ENCODE assay signal across 1 cellular context in the genomic region with DNA sequence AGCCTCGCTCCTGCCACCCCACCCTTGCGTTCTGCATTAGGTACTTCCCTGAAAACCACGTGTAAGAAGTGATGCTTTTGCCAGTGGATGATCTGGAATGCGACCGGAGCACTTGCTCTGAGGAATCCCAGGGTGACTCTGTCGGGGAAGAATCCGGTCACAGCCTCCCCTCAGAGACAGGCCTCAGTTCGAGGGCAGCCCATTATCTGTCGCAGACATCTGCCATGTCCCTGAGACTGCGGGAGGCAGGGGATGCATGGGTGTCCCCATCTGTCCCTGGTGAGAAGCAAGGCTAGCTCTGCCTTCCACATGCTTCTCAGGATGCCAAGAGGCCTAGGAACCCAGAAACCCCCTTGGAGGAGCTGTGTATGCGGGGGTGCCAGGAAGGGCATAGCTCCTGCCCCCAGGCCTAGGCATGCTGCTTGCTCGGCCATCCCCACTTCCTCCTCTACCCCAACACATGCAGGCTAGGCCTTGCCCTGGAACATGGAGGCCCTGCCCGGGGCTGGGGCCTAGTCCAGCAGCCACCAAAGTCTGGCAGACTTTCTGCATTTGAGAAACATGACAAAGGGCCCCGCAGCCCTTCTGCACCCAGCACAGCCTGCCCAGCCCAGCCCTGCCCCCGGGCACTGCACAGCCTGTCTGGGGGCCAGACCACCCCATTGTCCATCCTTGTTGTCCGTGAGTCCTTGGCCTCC.
TF ChIP-seq lines count a peak whose summit lies in the region.

No MANE protein-coding gene starts in this region.

TF ChIP-seq in IMR-90, 13 proteins besides CTCF, POLR2A, EP300 and RAD21:
- TF ChIP-seq, protein P1, sequence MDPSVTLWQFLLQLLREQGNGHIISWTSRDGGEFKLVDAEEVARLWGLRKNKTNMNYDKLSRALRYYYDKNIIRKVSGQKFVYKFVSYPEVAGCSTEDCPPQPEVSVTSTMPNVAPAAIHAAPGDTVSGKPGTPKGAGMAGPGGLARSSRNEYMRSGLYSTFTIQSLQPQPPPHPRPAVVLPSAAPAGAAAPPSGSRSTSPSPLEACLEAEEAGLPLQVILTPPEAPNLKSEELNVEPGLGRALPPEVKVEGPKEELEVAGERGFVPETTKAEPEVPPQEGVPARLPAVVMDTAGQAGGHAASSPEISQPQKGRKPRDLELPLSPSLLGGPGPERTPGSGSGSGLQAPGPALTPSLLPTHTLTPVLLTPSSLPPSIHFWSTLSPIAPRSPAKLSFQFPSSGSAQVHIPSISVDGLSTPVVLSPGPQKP (IDR thresholded peaks at IDR 0.05; ENCODE audit: borderline replicate concordance, low read depth, low read length) = no peak
- TF ChIP-seq MAZ (IDR thresholded peaks at IDR 0.05; ENCODE audit: borderline replicate concordance, low read depth, low read length) (no peak), MAFK (IDR thresholded peaks at IDR 0.05; ENCODE audit: low read depth, low read length) (no peak), MXI1 (IDR thresholded peaks at IDR 0.05; ENCODE audit: borderline replicate concordance, low read depth, low read length) (no peak), CEBPB (IDR thresholded peaks at IDR 0.05; ENCODE audit: low read depth, low read length) (no peak), BHLHE40 (IDR thresholded peaks at IDR 0.05; ENCODE audit: low read depth, low read length) (no peak), SMC3 (IDR thresholded peaks at IDR 0.05; ENCODE audit: low read depth, low read length) (no peak), NFE2L2 (IDR thresholded peaks at IDR 0.05; ENCODE audit: low read depth, low read length) (no peak), RFX5 (IDR thresholded peaks at IDR 0.05; ENCODE audit: low read depth, low read length) (no peak), FOS (IDR thresholded peaks at IDR 0.05; ENCODE audit: low read depth, low read length) (no peak), RCOR1 (IDR thresholded peaks at IDR 0.05; ENCODE audit: insufficient replicate concordance, low read length) (no peak), CHD1 (IDR thresholded peaks at IDR 0.05; ENCODE audit: low read depth, low read length) (no peak)
- TF ChIP-seq, protein P2, sequence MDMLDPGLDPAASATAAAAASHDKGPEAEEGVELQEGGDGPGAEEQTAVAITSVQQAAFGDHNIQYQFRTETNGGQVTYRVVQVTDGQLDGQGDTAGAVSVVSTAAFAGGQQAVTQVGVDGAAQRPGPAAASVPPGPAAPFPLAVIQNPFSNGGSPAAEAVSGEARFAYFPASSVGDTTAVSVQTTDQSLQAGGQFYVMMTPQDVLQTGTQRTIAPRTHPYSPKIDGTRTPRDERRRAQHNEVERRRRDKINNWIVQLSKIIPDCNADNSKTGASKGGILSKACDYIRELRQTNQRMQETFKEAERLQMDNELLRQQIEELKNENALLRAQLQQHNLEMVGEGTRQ (IDR thresholded peaks at IDR 0.05; ENCODE audit: low read depth, low read length) = no peak
